In genomic region chr16:28311913-28312312, GRCh38 we compare ENCODE assay signal across 23 cellular contexts. TPM values are rescaled to one million over a fixed set of nuclear protein-coding genes. Genes with fewer than 3 reads are reported as not detected.
A peak's percentile ranks its signal among the peaks of the same experiment; 100 is the strongest.
DNase-seq lines count a peak whose midpoint lies in the region; ATAC-seq, FAIRE-seq and TF ChIP-seq lines count a peak whose summit lies in the region.
"Had no signal": no experiment of that assay in that cellular context is flagged by ENCODE, and none has a peak within 500 bp of the region (broad histone marks: within the 10 kb centered on the region; RNA-seq: fewer than 3 reads in every experiment).

No MANE protein-coding gene starts in this region.

- H3K27ac ChIP-seq in HepG2 (ENCODE audit: extremely low read length, insufficient read depth, low read length) (no peak overlapping the region), right lobe of liver (no peak overlapping the region)
- H3K27ac ChIP-seq: adrenal gland, left ventricle myocardium inferior, neutrophil, thyroid gland had no signal

- H3K4me2 ChIP-seq in HepG2 (ENCODE audit: low read depth, low read length) = no peak overlapping the region

- peaks cover 9% of the 10 kb centered on the region for H3K9me3 Mint-ChIP-seq in activated CD8-positive, alpha-beta T cell treated with anti-CD3 and anti-CD28 coated beads for 36 hours
- H3K9me3 Mint-ChIP-seq in immature natural killer cell = no peaks in the 10 kb centered on the region
- H3K9me3 Mint-ChIP-seq in stimulated activated naive CD8-positive, alpha-beta T cell treated with anti-CD3 and anti-CD28 coated beads, Interleukin-15, amount 100 ng/mL, for 72 hours = peaks cover 0 to 6% of the 10 kb centered on the region in 2 donors
- no peaks in the 10 kb centered on the region for H3K9me3 Mint-ChIP-seq in activated naive CD4-positive, alpha-beta T cell treated with anti-CD3 and anti-CD28 coated beads, Interleukin-2, amount 10 ng/mL, durations not matched to agents 7 days and 5 days
- H3K9me3 Mint-ChIP-seq: activated T-helper 1 cell treated with anti-CD3 and anti-CD28 coated beads, Interleukin-12 subunit alpha, Interleukin-12 subunit beta, Interleukin-2, Interleukin-4 antibody, amounts not matched to agents 30 ng/mL and 10 ng/mL and 1 ng/mL, durations not matched to agents 14 hours and 24 hours and 36 hours; IgD-negative memory B cell had no signal

- no peak for TF ChIP-seq POLR2A in HepG2 (IDR thresholded peaks at IDR 0.05; ENCODE audit: insufficient read depth in 1 of 2, low read depth in 2 of 2, low read length in 2 of 2)
- TF ChIP-seq POLR2A in right lobe of liver (IDR thresholded peaks at IDR 0.05) = no peak

- no peak for TF ChIP-seq RAD21 in HepG2 (CRISPR knock-in tag; IDR thresholded peaks at IDR 0.05)

- BruUV-seq in HepG2 (replicated peaks; lab: Mats Ljungman, UMichigan) = no TSS peak

- no peak overlapping the region for H3K9ac ChIP-seq in HepG2 (ENCODE audit: insufficient read depth, low read depth, low read length)

- H3K27me3 ChIP-seq in HepG2 (ENCODE audit: control insufficient read depth in 1 of 2, insufficient read depth in 2 of 2, low read length in 2 of 2) (peaks cover 0 to 33% of the 10 kb centered on the region in 2 experiments; a peak in 3 of 5 replicates), right lobe of liver (no peaks in the 10 kb centered on the region)
- H3K27me3 ChIP-seq: adrenal gland, heart left ventricle, neutrophil, spleen, thyroid gland had no signal

- peaks cover 16% of the 10 kb centered on the region for H3K36me3 Mint-ChIP-seq in activated CD8-positive, alpha-beta T cell treated with anti-CD3 and anti-CD28 coated beads for 36 hours (ENCODE audit: low read depth)
- peaks cover 4 to 19% (median 14%) of the 10 kb centered on the region in 3 donors for H3K36me3 Mint-ChIP-seq in immature natural killer cell
- H3K36me3 Mint-ChIP-seq in activated naive CD4-positive, alpha-beta T cell treated with anti-CD3 and anti-CD28 coated beads, Interleukin-2, amount 10 ng/mL, durations not matched to agents 7 days and 5 days = peaks cover 21% of the 10 kb centered on the region

- FAIRE-seq in HepG2 (lab: Jason Lieb, UNC) = no peak
- FAIRE-seq: bronchial epithelial cell had no signal

- H3K4me3 ChIP-seq in HepG2 (replicated peaks in 1 of 3; ENCODE audit: insufficient read depth in 1 of 3, low read depth in 2 of 3, low read length in 3 of 3) (no peak overlapping the region), right lobe of liver (no peak overlapping the region)
- H3K4me3 ChIP-seq: adrenal gland, heart left ventricle, left ventricle myocardium inferior, MG63, spleen, thyroid gland had no signal

- 0 out of 2 replicates have a peak, but pooled peaks cover 2% of the 10 kb centered on the region for H4K20me1 ChIP-seq in HepG2 (ENCODE audit: insufficient read depth, low read length)

- no peaks in the 10 kb centered on the region for H3K27me3 Mint-ChIP-seq in activated CD8-positive, alpha-beta T cell treated with anti-CD3 and anti-CD28 coated beads for 36 hours
- H3K27me3 Mint-ChIP-seq in immature natural killer cell (ENCODE audit: low read depth in 3 of 3) = peaks cover 7 to 20% (median 12%) of the 10 kb centered on the region in 3 donors
- H3K27me3 Mint-ChIP-seq in stimulated activated naive CD8-positive, alpha-beta T cell treated with anti-CD3 and anti-CD28 coated beads, Interleukin-15, amount 100 ng/mL, for 72 hours = no peaks in the 10 kb centered on the region
- no peaks in the 10 kb centered on the region for H3K27me3 Mint-ChIP-seq in activated naive CD4-positive, alpha-beta T cell treated with anti-CD3 and anti-CD28 coated beads, Interleukin-2, amount 10 ng/mL, durations not matched to agents 7 days and 5 days
- H3K27me3 Mint-ChIP-seq: IgD-negative memory B cell had no signal

- peak overlapping the region; percentile 30 for H3K4me3 Mint-ChIP-seq in activated CD8-positive, alpha-beta T cell treated with anti-CD3 and anti-CD28 coated beads for 36 hours
- H3K4me3 Mint-ChIP-seq in immature natural killer cell = peak overlapping the region; percentile 66 to 85 (median 80)
- peak overlapping the region; percentile 44 to 86 for H3K4me3 Mint-ChIP-seq in stimulated activated naive CD8-positive, alpha-beta T cell treated with anti-CD3 and anti-CD28 coated beads, Interleukin-15, amount 100 ng/mL, for 72 hours
- no peak overlapping the region for H3K4me3 Mint-ChIP-seq in activated naive CD4-positive, alpha-beta T cell treated with anti-CD3 and anti-CD28 coated beads, Interleukin-2, amount 10 ng/mL, durations not matched to agents 7 days and 5 days
- H3K4me3 Mint-ChIP-seq: activated T-helper 1 cell treated with anti-CD3 and anti-CD28 coated beads, Interleukin-12 subunit alpha, Interleukin-12 subunit beta, Interleukin-2, Interleukin-4 antibody, amounts not matched to agents 30 ng/mL and 10 ng/mL and 1 ng/mL, durations not matched to agents 14 hours and 24 hours and 36 hours had no signal

- H3K36me3 ChIP-seq in HepG2 (replicated peaks in 1 of 2; ENCODE audit: control insufficient read depth in 1 of 2, insufficient read depth in 2 of 2, low read length in 2 of 2) (no peaks in the 10 kb centered on the region), right lobe of liver (no peaks in the 10 kb centered on the region)
- H3K36me3 ChIP-seq: adrenal gland, heart left ventricle, left ventricle myocardium inferior, MG63, neutrophil, spleen, thyroid gland had no signal

- no peak overlapping the region for H2AFZ ChIP-seq in HepG2 (ENCODE audit: low read length)

- TF ChIP-seq EP300 in HepG2 (IDR thresholded peaks at IDR 0.05; ENCODE audit: low read depth in 2 of 2, low read length in 2 of 2) = no peak
- TF ChIP-seq EP300 in HepG2 (CRISPR knock-in tag; IDR thresholded peaks at IDR 0.05; ENCODE audit: borderline replicate concordance) = no peak

- peaks cover 72% of the 10 kb centered on the region for H3K4me1 Mint-ChIP-seq in activated CD8-positive, alpha-beta T cell treated with anti-CD3 and anti-CD28 coated beads for 36 hours (ENCODE audit: low read depth)
- H3K4me1 Mint-ChIP-seq in immature natural killer cell = peaks cover 87 to 95% of the 10 kb centered on the region in 2 donors
- H3K4me1 Mint-ChIP-seq in stimulated activated naive CD8-positive, alpha-beta T cell treated with anti-CD3 and anti-CD28 coated beads, Interleukin-15, amount 100 ng/mL, for 72 hours = peaks cover 75% of the 10 kb centered on the region
- peaks cover 53% of the 10 kb centered on the region for H3K4me1 Mint-ChIP-seq in activated naive CD4-positive, alpha-beta T cell treated with anti-CD3 and anti-CD28 coated beads, Interleukin-2, amount 10 ng/mL, durations not matched to agents 7 days and 5 days

- no peaks in the 10 kb centered on the region for H3K9me3 ChIP-seq in HepG2 (ENCODE audit: low read length)
- H3K9me3 ChIP-seq in right lobe of liver = no peaks in the 10 kb centered on the region
- H3K9me3 ChIP-seq: adrenal gland, heart left ventricle, left ventricle myocardium inferior, MG63, neutrophil, spleen, thyroid gland had no signal

- CTCF ChIA-PET in HepG2 (lab: Yijun Ruan, JAX; ENCODE audit: low intra/inter-chr PET ratio, low total read pairs) = no interaction called here
- CTCF ChIA-PET in activated CD8-positive, alpha-beta T cell treated with anti-CD3 and anti-CD28 coated beads for 36 hours (lab: Charles Lee) = interaction anchor here (1.2 to 10.3 kb wide), 6 partner anchors 9 to 30 kb away, joined by 3 to 259 read pairs (median 6); no protein-coding TSS in a partner anchor
- CTCF ChIA-PET in activated naive CD4-positive, alpha-beta T cell treated with anti-CD3 and anti-CD28 coated beads, Interleukin-2, amount 10 ng/mL, durations not matched to agents 7 days and 5 days (lab: Charles Lee) = interaction anchor here (2.5 kb wide), 1 partner anchor 34 kb away, joined by 13 read pairs; no protein-coding TSS in a partner anchor

- H3K79me2 ChIP-seq in HepG2 (ENCODE audit: insufficient read depth, low read length) = no peaks in the 10 kb centered on the region

- in situ Hi-C loops in HepG2 (cut with HindIII; ENCODE audit: extremely low pct_ligation_motif_present, low pct_unique_long_range_greater_than_20kb) = loop anchor here (5.0 to 10.0 kb wide), 2 partner anchors 35 to 57 kb away; no protein-coding TSS in a partner anchor

- WGBS in HepG2 (ENCODE audit: low lambda C conversion rate) = 19% methylated on average over 10 of the region's 14 CpGs
- WGBS in right lobe of liver (ENCODE audit: insufficient coverage, low coverage, low lambda C conversion rate, missing lambda C conversion rate) = no CpG with 5 or more reads among the region's 14 CpGs

- ATAC-seq in HepG2 (peak; percentile 32), right lobe of liver (no peak)
- ATAC-seq in activated CD8-positive, alpha-beta T cell treated with anti-CD3 and anti-CD28 coated beads for 36 hours = peak; percentile 17
- ATAC-seq in stimulated activated naive CD8-positive, alpha-beta T cell treated with anti-CD3 and anti-CD28 coated beads, Interleukin-15, amount 100 ng/mL, for 72 hours = peak; percentile 13
- ATAC-seq: heart left ventricle had no signal

- peak overlapping the region; percentile 47 for H3K27ac Mint-ChIP-seq in activated CD8-positive, alpha-beta T cell treated with anti-CD3 and anti-CD28 coated beads for 36 hours
- peak overlapping the region; percentile 97 to 99 (median 99) for H3K27ac Mint-ChIP-seq in immature natural killer cell
- H3K27ac Mint-ChIP-seq in stimulated activated naive CD8-positive, alpha-beta T cell treated with anti-CD3 and anti-CD28 coated beads, Interleukin-15, amount 100 ng/mL, for 72 hours = no peak overlapping the region
- no peak overlapping the region for H3K27ac Mint-ChIP-seq in activated naive CD4-positive, alpha-beta T cell treated with anti-CD3 and anti-CD28 coated beads, Interleukin-2, amount 10 ng/mL, durations not matched to agents 7 days and 5 days
- H3K27ac Mint-ChIP-seq: activated T-helper 1 cell treated with anti-CD3 and anti-CD28 coated beads, Interleukin-12 subunit alpha, Interleukin-12 subunit beta, Interleukin-2, Interleukin-4 antibody, amounts not matched to agents 30 ng/mL and 10 ng/mL and 1 ng/mL, durations not matched to agents 14 hours and 24 hours and 36 hours had no signal

- intact Hi-C loops in HepG2 (cut with micrococcal nuclease; ENCODE audit: unreplicated experiment) (no loop called here), right lobe of liver (cut with DNase I) (no loop called here)
- intact Hi-C loops in activated CD8-positive, alpha-beta T cell treated with anti-CD3 and anti-CD28 coated beads for 36 hours (cut with micrococcal nuclease) = no loop called here

- POLR2A ChIA-PET in HepG2 (lab: Yijun Ruan, JAX) = no interaction called here
- POLR2A ChIA-PET in activated CD8-positive, alpha-beta T cell treated with anti-CD3 and anti-CD28 coated beads for 36 hours (lab: Charles Lee) = interaction anchor here (0.6 to 4.7 kb wide), 5 partner anchors 12 to 101 kb away, joined by 3 to 30 read pairs (median 4); partner anchors contain the start of gene SBK1

- TF ChIP-seq CTCF in HepG2 (CRISPR knock-in tag; IDR thresholded peaks at IDR 0.05) = no peak
- no peak for TF ChIP-seq CTCF in right lobe of liver (IDR thresholded peaks at IDR 0.05)
- no peak for TF ChIP-seq CTCF in activated CD8-positive, alpha-beta T cell treated with anti-CD3 and anti-CD28 coated beads for 36 hours (IDR thresholded peaks at IDR 0.05)

- no peak for DNase-seq in HepG2 (ENCODE audit: low spot score)
- no peak for DNase-seq in right lobe of liver
- peak; percentile 79 for DNase-seq in activated CD8-positive, alpha-beta T cell treated with anti-CD3 and anti-CD28 coated beads for 36 hours
- DNase-seq in immature natural killer cell = peak; percentile 51 to 56 (median 54)
- peak; percentile 35 to 47 for DNase-seq in stimulated activated naive CD8-positive, alpha-beta T cell treated with anti-CD3 and anti-CD28 coated beads, Interleukin-15, amount 100 ng/mL, for 72 hours
- DNase-seq in GF-D8 (lab: John Stamatoyannopoulos, UW) = no peak
- no peak for DNase-seq in hepatic stellate cell (ENCODE audit: low spot score)
- no peak for DNase-seq in activated naive CD4-positive, alpha-beta T cell treated with anti-CD3 and anti-CD28 coated beads, Interleukin-2, amount 10 ng/mL, durations not matched to agents 7 days and 5 days
- DNase-seq: adrenal gland, dermis blood vessel endothelial cell, DMS79, heart left ventricle, left ventricle myocardium inferior, MG63, NCI-H1436, NCI-H524 treated with DMSO at 0.1 percent for 48 hours, spleen, thyroid gland had no signal

- peaks cover 6% of the 10 kb centered on the region; the same call in 1 of the 2 replicates for H3K4me1 ChIP-seq in HepG2 (ENCODE audit: insufficient read depth, low read length)
- H3K4me1 ChIP-seq in right lobe of liver = peaks cover 0 to 7% (median 0%) of the 10 kb centered on the region in 4 donors
- H3K4me1 ChIP-seq: adrenal gland, thyroid gland had no signal

RNA-seq across cellular contexts. Expression of gene SBK1, which starts 19.6 kb away (rescaled TPM):
- total RNA-seq in HepG2 (2016; rRNA removed; fragmentation: Illumina TruSeq; extraction: Trizol) (0.15 and 0.18 TPM in 2 replicates), right lobe of liver (under 1 TPM; 0.04 to 0.12 (median 0.07) TPM)
- total RNA-seq in HepG2 (2016; cell fraction: cytosol; rRNA removed; fragmentation: Illumina TruSeq; extraction: Trizol; ENCODE audit: low read depth) = 0.09 TPM in 1 of 2 replicates, not detected in the other
- total RNA-seq in HepG2 (2016; cell fraction: insoluble cytoplasmic fraction; rRNA removed; fragmentation: Illumina TruSeq; extraction: Trizol) = 0.19 and 0.25 TPM in 2 replicates
- total RNA-seq in HepG2 (2016; cell fraction: membrane; rRNA removed; fragmentation: Illumina TruSeq; extraction: Trizol) = 0.22 and 0.28 TPM in 2 replicates
- 0.13 and 0.16 TPM in 2 replicates for total RNA-seq in HepG2 (2016; cell fraction: nucleus; rRNA removed; fragmentation: Illumina TruSeq; extraction: Trizol)
- polyA plus RNA-seq in HepG2 (2011; rRNA removed) (0.17 and 0.26 TPM in 2 replicates), immature natural killer cell (10 to 100 TPM in 1 of 3 donors, 1 to 10 TPM in 2; 5.1 to 14.2 (median 5.1) TPM)
- 0.19 and 0.26 TPM in 2 replicates for polyA plus RNA-seq in HepG2 (2011; cell fraction: cytosol; rRNA removed)
- 0.59 and 0.61 TPM in 2 replicates for polyA plus RNA-seq in HepG2 (2011; cell fraction: nucleus; rRNA removed)
- polyA plus RNA-seq in HepG2 (2012) = 0.44 and 0.76 TPM in 2 replicates
- 0.06 and 0.08 TPM in 2 replicates for polyA plus RNA-seq in HepG2 (2016; cell fraction: cytosol; fragmentation: Illumina TruSeq; extraction: Trizol; ENCODE audit: low read depth)
- 0.66 and 0.71 TPM in 2 replicates for polyA plus RNA-seq in HepG2 (2016; cell fraction: insoluble cytoplasmic fraction; fragmentation: Illumina TruSeq; extraction: Trizol; ENCODE audit: low read depth)
- 0.19 and 0.34 TPM in 2 replicates for polyA plus RNA-seq in HepG2 (2016; cell fraction: membrane; fragmentation: Illumina TruSeq; extraction: Trizol; ENCODE audit: low read depth)
- polyA plus RNA-seq in HepG2 (2016; cell fraction: nucleus; fragmentation: Illumina TruSeq; extraction: Trizol; ENCODE audit: insufficient read depth, low read depth) = 0.70 and 0.92 TPM in 2 replicates
- 0.16 and 0.52 TPM in 2 replicates for polyA minus RNA-seq in HepG2 (2011; rRNA and poly(A)+ RNA removed; ENCODE audit: low replicate concordance)
- polyA minus RNA-seq in HepG2 (2011; cell fraction: cytosol; rRNA and poly(A)+ RNA removed) = 0.26 and 0.59 TPM in 2 replicates
- 0.13 and 0.25 TPM in 2 replicates for polyA minus RNA-seq in HepG2 (2011; cell fraction: nucleus; rRNA and poly(A)+ RNA removed)
- 10 to 100 TPM; 35.3 to 35.9 TPM for total RNA-seq in activated CD8-positive, alpha-beta T cell treated with anti-CD3 and anti-CD28 coated beads for 36 hours

RNA-seq across cellular contexts. Expression of gene NPIPB6, which starts 51.4 kb away (rescaled TPM):
- not detected in 2 replicates for total RNA-seq in HepG2 (2016; rRNA removed; fragmentation: Illumina TruSeq; extraction: Trizol)
- total RNA-seq in HepG2 (2016; cell fraction: cytosol; rRNA removed; fragmentation: Illumina TruSeq; extraction: Trizol; ENCODE audit: low read depth) = 0.10 TPM in 1 of 2 replicates, not detected in the other
- total RNA-seq in HepG2 (2016; cell fraction: insoluble cytoplasmic fraction; rRNA removed; fragmentation: Illumina TruSeq; extraction: Trizol) = 0.21 and 0.45 TPM in 2 replicates
- not detected in 2 replicates for total RNA-seq in HepG2 (2016; cell fraction: membrane; rRNA removed; fragmentation: Illumina TruSeq; extraction: Trizol)
- total RNA-seq in HepG2 (2016; cell fraction: nucleus; rRNA removed; fragmentation: Illumina TruSeq; extraction: Trizol) = 1.1 and 2.5 TPM in 2 replicates
- 0.25 and 0.50 TPM in 2 replicates for polyA plus RNA-seq in HepG2 (2011; rRNA removed)
- 0.05 and 0.06 TPM in 2 replicates for polyA plus RNA-seq in HepG2 (2011; cell fraction: cytosol; rRNA removed)
- 0.66 and 1.1 TPM in 2 replicates for polyA plus RNA-seq in HepG2 (2011; cell fraction: nucleus; rRNA removed)
- 0.42 and 0.71 TPM in 2 replicates for polyA plus RNA-seq in HepG2 (2012)
- polyA plus RNA-seq in HepG2 (2016; cell fraction: cytosol; fragmentation: Illumina TruSeq; extraction: Trizol; ENCODE audit: low read depth) = 0.07 and 0.11 TPM in 2 replicates
- 0.13 TPM in 1 of 2 replicates, not detected in the other for polyA plus RNA-seq in HepG2 (2016; cell fraction: insoluble cytoplasmic fraction; fragmentation: Illumina TruSeq; extraction: Trizol; ENCODE audit: low read depth)
- polyA plus RNA-seq in HepG2 (2016; cell fraction: membrane; fragmentation: Illumina TruSeq; extraction: Trizol; ENCODE audit: low read depth) = not detected in 2 replicates
- 3.2 and 5.2 TPM in 2 replicates for polyA plus RNA-seq in HepG2 (2016; cell fraction: nucleus; fragmentation: Illumina TruSeq; extraction: Trizol; ENCODE audit: insufficient read depth, low read depth)
- polyA minus RNA-seq in HepG2 (2011; rRNA and poly(A)+ RNA removed; ENCODE audit: low replicate concordance) = 0.16 and 1.8 TPM in 2 replicates
- polyA minus RNA-seq in HepG2 (2011; cell fraction: cytosol; rRNA and poly(A)+ RNA removed) = not detected in 2 replicates
- 1.4 and 3.0 TPM in 2 replicates for polyA minus RNA-seq in HepG2 (2011; cell fraction: nucleus; rRNA and poly(A)+ RNA removed)
- total RNA-seq in right lobe of liver = 1 to 10 TPM in 1 of 6 experiments, under 1 TPM in 3, not detected in 2; 0.47 to 2.4 (median 0.72) TPM
- total RNA-seq in activated CD8-positive, alpha-beta T cell treated with anti-CD3 and anti-CD28 coated beads for 36 hours = under 1 TPM in 1 of 2 experiments, not detected in 1; 0.52 TPM
- polyA plus RNA-seq in immature natural killer cell = under 1 TPM in 2 of 3 donors, not detected in 1; 0.12 to 0.19 TPM
- total RNA-seq: dermis blood vessel endothelial cell, mononuclear cell had no signal

Comparison
In these comparisons a context has a peak if more than half of its experiments do, and no peak if none do; other contexts are left out.
1. ATAC-seq: peak in HepG2 (single experiment), activated CD8-positive, alpha-beta T cell treated with anti-CD3 and anti-CD28 coated beads for 36 hours (single experiment) and stimulated activated naive CD8-positive, alpha-beta T cell treated with anti-CD3 and anti-CD28 coated beads, Interleukin-15, amount 100 ng/mL, for 72 hours (single experiment); none in right lobe of liver (0 of 4).
2. DNase-seq: peak in activated CD8-positive, alpha-beta T cell treated with anti-CD3 and anti-CD28 coated beads for 36 hours (single experiment), immature natural killer cell (3 of 3) and stimulated activated naive CD8-positive, alpha-beta T cell treated with anti-CD3 and anti-CD28 coated beads, Interleukin-15, amount 100 ng/mL, for 72 hours (2 of 2); none in HepG2 (single experiment), right lobe of liver (0 of 3), GF-D8 (single experiment), hepatic stellate cell (single experiment) and activated naive CD4-positive, alpha-beta T cell treated with anti-CD3 and anti-CD28 coated beads, Interleukin-2, amount 10 ng/mL, durations not matched to agents 7 days and 5 days (single experiment).
3. H3K27ac Mint-ChIP-seq: peak in activated CD8-positive, alpha-beta T cell treated with anti-CD3 and anti-CD28 coated beads for 36 hours (single experiment) and immature natural killer cell (6 of 6); none in stimulated activated naive CD8-positive, alpha-beta T cell treated with anti-CD3 and anti-CD28 coated beads, Interleukin-15, amount 100 ng/mL, for 72 hours (0 of 2) and activated naive CD4-positive, alpha-beta T cell treated with anti-CD3 and anti-CD28 coated beads, Interleukin-2, amount 10 ng/mL, durations not matched to agents 7 days and 5 days (single experiment).
4. RNA of gene SBK1, which starts 19.6 kb away (total RNA-seq): 35.3 to 35.9 TPM in activated CD8-positive, alpha-beta T cell treated with anti-CD3 and anti-CD28 coated beads for 36 hours; 0.09 to 0.28 TPM in HepG2 and 0.04 to 0.12 TPM in right lobe of liver; every median in the first group is over 10 times any median in the second.